In genomic region chr6:19210849-19211590, GRCh38 we compare ENCODE assay signal across 9 cellular contexts.
DNase-seq lines count a peak whose midpoint lies in the region; ATAC-seq and TF ChIP-seq lines count a peak whose summit lies in the region.
"Had no signal": no experiment of that assay in that cellular context is flagged by ENCODE, and none has a peak within 500 bp of the region (broad histone marks: within the 10 kb centered on the region; RNA-seq: fewer than 3 reads in every experiment).

No MANE protein-coding gene starts in this region.

- H3K4me3 ChIP-seq in NT2/D1 (ENCODE audit: insufficient read length, low read depth): no peak overlapping the region
- no peak overlapping the region for H3K4me3 ChIP-seq in thoracic aorta

- peak; percentile 7 for TF ChIP-seq CTCF in thoracic aorta (IDR thresholded peaks at IDR 0.05)

- H3K27ac ChIP-seq in thoracic aorta: no peak overlapping the region

- peaks cover 32% of the 10 kb centered on the region for H3K9me3 ChIP-seq in NT2/D1 (ENCODE audit: insufficient read depth, low read length)
- H3K9me3 ChIP-seq in thoracic aorta: no peaks in the 10 kb centered on the region

- H3K36me3 ChIP-seq in NT2/D1 (ENCODE audit: insufficient read depth, insufficient read length, low read length) (no peaks in the 10 kb centered on the region), thoracic aorta (no peaks in the 10 kb centered on the region)

- intact Hi-C loops in Right ventricle myocardium inferior (cut with DNase I): loop anchor here (5.0 to 10.0 kb wide), 2 partner anchors 189 to 616 kb away; no protein-coding TSS in a partner anchor
- intact Hi-C loops in cardiac septum (cut with DNase I): no loop called here
- intact Hi-C loops in Right ventricle myocardium superior (cut with DNase I): loop anchor here (5.0 kb wide), 1 partner anchor 184 kb away; no protein-coding TSS in a partner anchor

- H3K27me3 ChIP-seq in NT2/D1 (ENCODE audit: insufficient read depth, insufficient read length) (no peaks in the 10 kb centered on the region), thoracic aorta (replicated peaks; ENCODE audit: insufficient read depth) (no peaks in the 10 kb centered on the region)

- peak; percentile 23 for DNase-seq in Right ventricle myocardium inferior (ENCODE audit: missing footprints)
- DNase-seq in cardiac septum (ENCODE audit: low spot score): no peak
- peak; percentile 5 for DNase-seq in NT2/D1 (ENCODE audit: low read depth, low spot score)
- peak; percentile 47 for DNase-seq in Right ventricle myocardium superior
- DNase-seq in thoracic aorta (ENCODE audit: low spot score): no peak
- no peak for DNase-seq in T1000 (lab: John Stamatoyannopoulos, UW)
- DNase-seq in HT-29 (ENCODE audit: low spot score): no peak
- DNase-seq: NCI-H1436 treated with DMSO at 0.1 percent for 48 hours had no signal

- ATAC-seq in Right ventricle myocardium inferior: peak; percentile 26
- peak; percentile 45 for ATAC-seq in Right ventricle myocardium superior (ENCODE audit: poor library complexity)
- no peak for ATAC-seq in thoracic aorta (ENCODE audit: insufficient number of reproducible peaks, low FRiP score, low read depth)
- ATAC-seq in HG03354 (IDR thresholded peaks at IDR 0.05; ENCODE audit: poor library complexity, severe bottlenecking, unreplicated experiment): no peak

- H3K4me1 ChIP-seq in NT2/D1 (ENCODE audit: insufficient read depth, insufficient read length) (no peaks in the 10 kb centered on the region), thoracic aorta (ENCODE audit: control insufficient read depth in 1 of 2, low read depth in 2 of 2) (no peaks in the 10 kb centered on the region)

- no peak overlapping the region for H3K9ac ChIP-seq in NT2/D1 (ENCODE audit: insufficient read length, low read depth)

Comparison
In these comparisons a context has a peak if more than half of its experiments do, and no peak if none do; other contexts are left out.
1. DNase-seq: peak in Right ventricle myocardium inferior (single experiment), NT2/D1 (single experiment) and Right ventricle myocardium superior (single experiment); none in cardiac septum (single experiment), thoracic aorta (single experiment), T1000 (single experiment) and HT-29 (single experiment).
2. ATAC-seq: peak in Right ventricle myocardium inferior (single experiment) and Right ventricle myocardium superior (single experiment); none in thoracic aorta (single experiment) and HG03354 (single experiment).